In the genomic region with DNA sequence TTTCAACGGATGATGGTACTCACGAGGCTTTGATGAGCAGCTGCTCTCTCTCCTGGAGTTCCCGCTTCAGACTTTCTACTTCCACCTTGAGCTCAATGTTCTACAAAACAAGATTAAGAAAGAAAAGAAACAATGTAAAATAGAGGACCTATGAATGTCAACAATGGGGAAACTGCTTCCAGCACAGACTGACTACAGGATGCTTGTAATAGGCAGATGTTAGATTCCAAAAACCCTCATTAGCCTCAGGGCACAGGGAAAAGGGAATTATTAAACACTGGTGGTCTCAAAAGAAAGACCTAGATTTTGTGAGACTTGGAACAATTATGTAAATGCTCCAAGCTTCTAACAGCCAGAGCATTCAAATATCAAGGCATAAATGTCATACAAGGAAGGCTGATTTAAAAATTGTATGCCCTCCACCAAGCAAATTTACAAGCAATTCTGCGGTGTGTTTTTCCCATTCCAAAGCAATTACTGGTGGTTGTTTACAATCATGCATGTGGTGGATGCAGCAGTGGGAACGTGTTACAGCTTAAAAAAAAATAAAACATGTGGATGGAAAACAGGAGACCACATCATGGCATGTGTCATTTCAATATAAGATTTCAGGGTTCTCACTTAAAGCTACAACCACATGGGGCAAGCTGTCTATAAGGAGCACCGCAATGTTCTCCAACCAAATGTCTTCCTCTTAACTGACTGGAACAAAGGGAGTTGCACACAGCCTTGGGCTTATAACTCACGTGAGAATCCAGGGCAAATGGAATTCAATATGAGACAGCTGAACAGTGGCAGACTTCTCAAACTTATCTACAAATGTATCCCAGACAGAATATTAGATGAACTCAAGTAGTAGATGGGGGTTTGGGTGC, we compare ENCODE assay signal across 24 cellular contexts.
"Had no signal": no experiment of that assay in that cellular context is flagged by ENCODE, and none has a peak within 500 bp of the region (broad histone marks: within the 10 kb centered on the region; RNA-seq: fewer than 3 reads in every experiment).

No MANE protein-coding gene starts in this region.

- H3K27ac ChIP-seq: brain microvascular endothelial cell, left ventricle myocardium inferior, neutrophil, ovary, prostate gland, right atrium auricular region, upper lobe of right lung, WERI-Rb-1 had no signal

- H3K36me3 ChIP-seq: ovary had no signal

- H3K9me3 ChIP-seq: gastrocnemius medialis, left ventricle myocardium inferior, neutrophil, ovary, prostate gland, right atrium auricular region, upper lobe of right lung had no signal

- DNase-seq: activated CD4-positive, alpha-beta T cell treated with anti-CD3 and anti-CD28 coated beads for 1 hour; activated CD4-positive, alpha-beta T cell treated with anti-CD3 and anti-CD28 coated beads, Interleukin-2, amount 50 U/mL, for 4 hours; activated CD8-positive, alpha-beta memory T cell treated with anti-CD3 and anti-CD28 coated beads for 24 hours; activated CD8-positive, alpha-beta memory T cell treated with anti-CD3 and anti-CD28 coated beads, Interleukin-2, amount 50 U/mL, for 4 hours; activated naive CD4-positive, alpha-beta T cell treated with anti-CD3 and anti-CD28 coated beads for 36 hours; activated T-cell treated with anti-CD3 and anti-CD28 coated beads, Interleukin-2, amount 50 U/mL, for 4 hours; brain microvascular endothelial cell; caudate nucleus; effector CD4-positive, alpha-beta T cell; gastrocnemius medialis; hippocampal formation; kidney glomerular epithelial cell; left ventricle myocardium inferior; ovary; stimulated activated CD4-positive, alpha-beta T cell treated with anti-CD3 and anti-CD28 coated beads, Interleukin-12 subunit alpha, Interleukin-12 subunit beta, amount 100 ng/mL, for 4 hours; stimulated activated CD4-positive, alpha-beta T cell treated with anti-CD3 and anti-CD28 coated beads, Interleukin-4, amount 100 ng/mL, for 4 hours; stimulated activated naive CD8-positive, alpha-beta T cell treated with anti-CD3 and anti-CD28 coated beads, Interleukin-15, Interleukin-2, amounts not matched to agents 100 U/mL and 50 U/mL, for 24 hours; T-helper 1 cell; upper lobe of right lung; WERI-Rb-1 had no signal

- ATAC-seq: activated T-cell treated with anti-CD3 and anti-CD28 coated beads, Interleukin-2, amount 50 U/mL, for 4 hours; natural killer cell treated with Interleukin-12 subunit alpha and Interleukin-12 subunit beta and Interleukin-15 and Interleukin-18, amount 100 ng/mL, for 72 hours; stimulated activated naive CD8-positive, alpha-beta T cell treated with anti-CD3 and anti-CD28 coated beads, Interleukin-15, Interleukin-2, amounts not matched to agents 100 U/mL and 50 U/mL, for 24 hours; upper lobe of right lung had no signal

- H3K4me3 ChIP-seq: gastrocnemius medialis, left ventricle myocardium inferior, ovary, prostate gland, right atrium auricular region, upper lobe of right lung had no signal

- H3K4me1 ChIP-seq: prostate gland, right atrium auricular region, upper lobe of right lung had no signal

- H3K27me3 ChIP-seq: brain microvascular endothelial cell, gastrocnemius medialis, neutrophil, ovary, right atrium auricular region, upper lobe of right lung had no signal
